Comparison of ENCODE assay signal across 8 cellular contexts in genomic region chr1:21175324-21175669, GRCh38. TPM values are rescaled to one million over a fixed set of nuclear protein-coding genes. Genes with fewer than 3 reads are reported as not detected.
DNase-seq lines count a peak whose midpoint lies in the region; ATAC-seq, FAIRE-seq and TF ChIP-seq lines count a peak whose summit lies in the region.

No MANE protein-coding gene starts in this region.

- H3K9me3 ChIP-seq in NT2/D1 (ENCODE audit: insufficient read depth, low read length), result no peaks in the 10 kb centered on the region
- no peaks in the 10 kb centered on the region for H3K9me3 ChIP-seq in adrenal gland (replicated peaks in 1 of 3)
- H3K9me3 ChIP-seq in right cardiac atrium (ENCODE audit: control insufficient read depth, low read length), result no peaks in the 10 kb centered on the region
- H3K9me3 ChIP-seq in sigmoid colon, result no peaks in the 10 kb centered on the region

- H3K36me3 ChIP-seq in NT2/D1 (ENCODE audit: insufficient read depth, insufficient read length, low read length) (no peaks in the 10 kb centered on the region), adrenal gland (replicated peaks in 1 of 2) (no peaks in the 10 kb centered on the region), sigmoid colon (peaks cover 0 to 1% (median 0%) of the 10 kb centered on the region in 4 donors)

- intact Hi-C loops in adrenal gland (cut with DNase I), result no loop called here
- intact Hi-C loops in right cardiac atrium (cut with DNase I), result no loop called here
- intact Hi-C loops in sigmoid colon (cut with DNase I), result loop anchor here (5.0 to 10.0 kb wide), 3 partner anchors 150 to 478 kb away; no protein-coding TSS in a partner anchor

- H3K27ac ChIP-seq in adrenal gland (peak overlapping the region; percentile 74 to 96 (median 91)), right cardiac atrium (ENCODE audit: low read length) (peak overlapping the region; percentile 32), sigmoid colon (peak overlapping the region; percentile 90 to 95 (median 94))

- TF ChIP-seq CTCF in adrenal gland (IDR thresholded peaks at IDR 0.05) (no peak), sigmoid colon (IDR thresholded peaks at IDR 0.05) (no peak)

- no peak for TF ChIP-seq POLR2A in adrenal gland (IDR thresholded peaks at IDR 0.05)
- TF ChIP-seq POLR2A in sigmoid colon (IDR thresholded peaks at IDR 0.05), result no peak

- DNase-seq in GM18507 (ENCODE audit: extremely low spot score, insufficient read length, low read depth) (no peak), NT2/D1 (ENCODE audit: low read depth, low spot score) (no peak), adrenal gland (peak in 6 of 7 donors; percentile 33 to 78 (median 58)), right cardiac atrium (peak; percentile 44 to 78 (median 64)), sigmoid colon (peak; percentile 72)

- no peaks in the 10 kb centered on the region for H3K27me3 ChIP-seq in NT2/D1 (ENCODE audit: insufficient read depth, insufficient read length)
- H3K27me3 ChIP-seq in adrenal gland, result no peaks in the 10 kb centered on the region
- no peaks in the 10 kb centered on the region for H3K27me3 ChIP-seq in right cardiac atrium (ENCODE audit: control insufficient read depth, insufficient read depth)
- H3K27me3 ChIP-seq in sigmoid colon, result no peaks in the 10 kb centered on the region

- H3K9ac ChIP-seq in NT2/D1 (ENCODE audit: insufficient read length, low read depth), result peak overlapping the region; percentile 83

- H3K4me3 ChIP-seq in NT2/D1 (ENCODE audit: insufficient read length, low read depth) (peak overlapping the region; percentile 62), adrenal gland (peak overlapping the region in 2 of 4 donors; percentile 83 to 93), right cardiac atrium (ENCODE audit: low read length) (peak overlapping the region; percentile 97), sigmoid colon (peak overlapping the region; percentile 65 to 84 (median 81))

- no peak for TF ChIP-seq EP300 in sigmoid colon (IDR thresholded peaks at IDR 0.05)

- ATAC-seq in right cardiac atrium (peak in 1 of 2 donors; percentile 15), HG02885 (IDR thresholded peaks at IDR 0.05; ENCODE audit: poor library complexity, unreplicated experiment) (no peak), HG02981 (IDR thresholded peaks at IDR 0.05; ENCODE audit: unreplicated experiment) (no peak), HG03378 (IDR thresholded peaks at IDR 0.05; ENCODE audit: unreplicated experiment) (no peak)

- FAIRE-seq in GM18507 (lab: Jason Lieb, UNC), result peak; percentile 74

- 0 to 1% (median 0%) methylated on average over 6 of the region's 6 CpGs for WGBS in adrenal gland, 4 donors
- WGBS in right cardiac atrium, result 1% methylated on average over 6 of the region's 6 CpGs
- WGBS in sigmoid colon, 2 donors, result 0 to 2% methylated on average over 6 of the region's 6 CpGs

- peaks cover 2% of the 10 kb centered on the region for H3K4me1 ChIP-seq in NT2/D1 (ENCODE audit: insufficient read depth, insufficient read length)
- H3K4me1 ChIP-seq in adrenal gland (replicated peaks in 1 of 2), result peaks cover 6 to 44% of the 10 kb centered on the region in 2 donors
- H3K4me1 ChIP-seq in right cardiac atrium (ENCODE audit: control insufficient read depth, insufficient read depth, low read length), result peaks cover 2% of the 10 kb centered on the region
- peaks cover 0 to 50% (median 27%) of the 10 kb centered on the region in 4 donors for H3K4me1 ChIP-seq in sigmoid colon

RNA-seq across cellular contexts. Expression of gene EIF4G3, which starts 1.4 kb away (rescaled TPM):
- total RNA-seq in adrenal gland (10 to 100 TPM; 38.9 to 57.4 (median 52.3) TPM), right cardiac atrium (10 to 100 TPM; 36.3 to 48.5 (median 43.6) TPM), sigmoid colon (10 to 100 TPM; 33.3 to 65.9 (median 36.5) TPM)
- polyA plus RNA-seq in adrenal gland (10 to 100 TPM; 30.7 to 58.7 (median 43.6) TPM), right cardiac atrium (17.9 TPM), sigmoid colon (10 to 100 TPM; 13.4 to 33.5 (median 16.8) TPM)

Comparison
In these comparisons a context has a peak if more than half of its experiments do, and no peak if none do; other contexts are left out.
1. DNase-seq: peak in adrenal gland (6 of 7), right cardiac atrium (3 of 3) and sigmoid colon (single experiment); none in GM18507 (single experiment) and NT2/D1 (single experiment).
2. H3K27ac ChIP-seq: peak in every context shown above with its lines; median percentile 94 in sigmoid colon; 91 in adrenal gland; 32 in right cardiac atrium.